Comparison of ENCODE assay signal across 1 cellular context in the genomic region with DNA sequence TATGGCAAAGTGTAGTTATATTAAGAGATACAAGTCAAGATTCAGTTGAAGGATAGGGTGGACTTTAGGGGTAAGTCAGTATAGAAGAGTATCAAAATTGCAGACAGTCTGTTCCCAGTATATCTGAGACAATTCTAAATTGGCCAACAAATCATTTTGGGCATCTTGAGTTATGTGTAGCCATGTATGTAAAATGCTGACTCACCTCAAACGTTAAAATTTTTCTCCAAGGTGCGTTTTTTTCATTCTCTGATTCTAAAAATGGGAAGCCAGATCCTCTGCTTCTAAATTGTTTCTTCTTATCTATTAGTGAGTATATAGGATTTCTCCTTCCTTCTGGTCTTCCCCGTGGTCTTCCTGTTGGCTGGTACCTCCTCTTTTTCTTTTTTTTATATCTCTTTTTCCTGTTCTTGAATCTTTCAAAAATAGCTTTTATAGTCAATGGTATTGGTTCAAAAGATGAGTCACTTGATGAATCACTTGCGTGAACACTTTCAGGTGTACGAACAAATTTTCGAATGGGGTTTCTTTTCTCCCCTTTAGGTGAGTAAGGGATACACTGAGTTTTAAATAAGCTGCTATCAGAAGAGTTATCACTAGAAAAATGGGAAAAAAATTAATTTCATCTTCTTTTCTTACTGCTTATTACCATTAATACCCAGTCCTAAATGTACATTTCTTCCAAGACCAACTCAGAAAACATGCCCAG.
TF ChIP-seq lines count a peak whose summit lies in the region.

No MANE protein-coding gene starts in this region.

TF ChIP-seq in H1, 55 proteins besides CTCF, POLR2A, EP300 and RAD21:
- TF ChIP-seq CREB1 (IDR thresholded peaks at IDR 0.05): no peak
- TF ChIP-seq, protein P1, sequence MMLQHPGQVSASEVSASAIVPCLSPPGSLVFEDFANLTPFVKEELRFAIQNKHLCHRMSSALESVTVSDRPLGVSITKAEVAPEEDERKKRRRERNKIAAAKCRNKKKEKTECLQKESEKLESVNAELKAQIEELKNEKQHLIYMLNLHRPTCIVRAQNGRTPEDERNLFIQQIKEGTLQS (IDR thresholded peaks at IDR 0.05; ENCODE audit: insufficient read depth, low read depth, low read length): no peak
- TF ChIP-seq MAFK (IDR thresholded peaks at IDR 0.05; ENCODE audit: low read depth, low read length): 0 out of 2 replicates have a peak, but pooled peaks have one; percentile 36
